ENCODE assay signal across 8 cellular contexts in the genomic region with DNA sequence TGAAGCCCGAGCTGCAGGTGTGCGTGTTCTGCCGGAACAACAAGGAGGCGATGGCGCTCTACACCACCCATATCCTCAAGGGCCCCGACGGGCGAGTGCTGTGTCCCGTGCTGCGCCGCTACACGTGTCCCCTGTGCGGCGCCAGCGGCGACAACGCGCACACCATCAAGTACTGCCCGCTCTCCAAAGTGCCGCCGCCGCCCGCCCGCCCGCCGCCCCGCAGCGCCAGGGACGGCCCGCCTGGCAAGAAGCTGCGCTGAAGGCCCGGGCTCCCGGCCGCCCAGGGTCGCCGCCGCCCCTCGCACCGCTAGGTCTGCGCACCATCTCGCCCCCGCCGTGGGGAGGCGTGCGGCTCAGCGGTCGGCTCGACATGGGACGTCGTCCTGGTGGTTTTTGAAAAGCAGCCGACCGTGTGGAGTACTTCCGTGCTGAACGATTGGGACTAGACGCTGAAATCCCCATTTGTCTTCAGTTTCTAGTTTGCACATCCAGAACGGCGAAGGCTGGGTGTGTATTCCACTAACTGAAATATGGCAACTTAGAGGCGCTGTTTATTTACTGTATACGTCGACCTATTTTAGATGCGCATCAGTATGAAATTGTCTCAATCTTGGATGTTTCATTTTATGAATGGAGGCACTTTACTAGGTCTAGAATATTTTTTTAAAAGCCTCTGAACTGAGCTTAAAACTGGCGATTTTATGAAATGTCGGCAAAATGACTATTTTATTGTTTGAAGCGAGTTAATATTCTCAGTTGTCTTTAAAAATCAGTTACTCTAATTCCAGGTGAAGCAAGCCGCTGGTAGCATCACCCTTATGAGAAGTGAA. TPM values are rescaled to one million over a fixed set of nuclear protein-coding genes. Genes with fewer than 3 reads are reported as not detected.
DNase-seq lines count a peak whose midpoint lies in the region; ATAC-seq, FAIRE-seq and TF ChIP-seq lines count a peak whose summit lies in the region.

No MANE protein-coding gene starts in this region.

- H3K36me3 ChIP-seq in naive thymus-derived CD4-positive, alpha-beta T cell (ENCODE audit: control insufficient read depth in 2 of 3, insufficient read depth in 3 of 3, low read length in 3 of 3): peaks cover 0 to 12% (median 6%) of the 10 kb centered on the region in 3 experiments
- H3K36me3 ChIP-seq in thymus (ENCODE audit: control insufficient read depth, insufficient read depth): peaks cover 6% of the 10 kb centered on the region

- peaks cover 19% of the 10 kb centered on the region for H3K36me3 Mint-ChIP-seq in endothelial cell (ENCODE audit: low read depth, unreplicated experiment)
- peaks cover 4 to 13% (median 9%) of the 10 kb centered on the region in 5 donors for H3K36me3 Mint-ChIP-seq in naive thymus-derived CD4-positive, alpha-beta T cell

- peak; percentile 40 for ATAC-seq in HG02938 (IDR thresholded peaks at IDR 0.05; ENCODE audit: unreplicated experiment)
- ATAC-seq in naive thymus-derived CD4-positive, alpha-beta T cell: peak; percentile 67

- peak; percentile 49 for DNase-seq in AG08396 (ENCODE audit: low spot score)
- peak; percentile 47 for DNase-seq in GM18507 (ENCODE audit: extremely low spot score, insufficient read length, low read depth)
- peak; percentile 54 for DNase-seq in NCI-H345 treated with DMSO at 0.1 percent for 48 hours (lab: John Stamatoyannopoulos, UW; ENCODE audit: unreplicated experiment)
- peak; percentile 31 to 40 for DNase-seq in activated CD4-positive, alpha-beta T cell treated with anti-CD3 and anti-CD28 coated beads, Interleukin-2, amount 50 U/mL, for 4 hours
- DNase-seq in endothelial cell (ENCODE audit: low spot score): peak; percentile 69
- peak; percentile 14 to 59 (median 29) for DNase-seq in naive thymus-derived CD4-positive, alpha-beta T cell

- peak; percentile 90 for FAIRE-seq in GM18507 (lab: Jason Lieb, UNC)

- H3K9me3 ChIP-seq in naive thymus-derived CD4-positive, alpha-beta T cell (ENCODE audit: control insufficient read depth in 2 of 3, low read length in 3 of 3): no peaks in the 10 kb centered on the region
- no peaks in the 10 kb centered on the region for H3K9me3 ChIP-seq in thymus (ENCODE audit: control insufficient read depth)

- H3K27me3 Mint-ChIP-seq in endothelial cell (ENCODE audit: unreplicated experiment): peaks cover 9% of the 10 kb centered on the region
- H3K27me3 Mint-ChIP-seq in naive thymus-derived CD4-positive, alpha-beta T cell: peaks cover 0 to 12% (median 0%) of the 10 kb centered on the region in 5 donors

- WGBS in thymus: 9% methylated on average over 65 of the region's 65 CpGs

- intact Hi-C loops in naive thymus-derived CD4-positive, alpha-beta T cell (cut with micrococcal nuclease): loop anchor here (1.0 to 2.0 kb wide), 5 partner anchors 50 to 696 kb away; partner anchors contain the start of genes CACUL1 (in 2 of the 2), EIF3A (in 1 of the 2), INPP5F (in 1 of the 2) and SFXN4 (in 1 of the 2)

- peak overlapping the region; percentile 5 for H3K4me3 ChIP-seq in naive thymus-derived CD4-positive, alpha-beta T cell (ENCODE audit: low read length)
- H3K4me3 ChIP-seq in thymus (ENCODE audit: low read length): peak overlapping the region; percentile 66

- peak overlapping the region; percentile 78 for H3K4me3 Mint-ChIP-seq in endothelial cell (ENCODE audit: unreplicated experiment)
- peak overlapping the region; percentile 65 to 84 (median 76) for H3K4me3 Mint-ChIP-seq in naive thymus-derived CD4-positive, alpha-beta T cell

- H3K9me3 Mint-ChIP-seq in endothelial cell (ENCODE audit: unreplicated experiment): no peaks in the 10 kb centered on the region
- no peaks in the 10 kb centered on the region for H3K9me3 Mint-ChIP-seq in naive thymus-derived CD4-positive, alpha-beta T cell

- peaks cover 3% of the 10 kb centered on the region for H3K4me1 Mint-ChIP-seq in endothelial cell (ENCODE audit: unreplicated experiment)
- H3K4me1 Mint-ChIP-seq in naive thymus-derived CD4-positive, alpha-beta T cell: peaks cover 8 to 24% (median 12%) of the 10 kb centered on the region in 7 donors

- no peak overlapping the region for H3K27ac ChIP-seq in naive thymus-derived CD4-positive, alpha-beta T cell (ENCODE audit: low read depth, low read length)
- H3K27ac ChIP-seq in thymus (ENCODE audit: low read depth): peak overlapping the region; percentile 27

- CTCF ChIA-PET in naive thymus-derived CD4-positive, alpha-beta T cell (lab: Charles Lee): no interaction called here

- no peaks in the 10 kb centered on the region for H3K4me1 ChIP-seq in naive thymus-derived CD4-positive, alpha-beta T cell (ENCODE audit: control insufficient read depth in 2 of 2, insufficient read depth in 2 of 2, low read length in 2 of 2)
- peaks cover 14% of the 10 kb centered on the region for H3K4me1 ChIP-seq in thymus (ENCODE audit: control insufficient read depth, insufficient read depth, low read length)

- POLR2A ChIA-PET in naive thymus-derived CD4-positive, alpha-beta T cell (lab: Charles Lee): interaction anchor here (0.6 to 1.6 kb wide), 3 partner anchors 23 to 476 kb away, joined by 3 to 5 read pairs (median 4); partner anchors contain the start of gene EIF3A

- no peak for TF ChIP-seq CTCF in endothelial cell (IDR thresholded peaks at IDR 0.05; ENCODE audit: unreplicated experiment)

- no peaks in the 10 kb centered on the region for H3K27me3 ChIP-seq in naive thymus-derived CD4-positive, alpha-beta T cell (ENCODE audit: control insufficient read depth in 2 of 2, insufficient read depth in 2 of 2, low read length in 2 of 2)
- no peaks in the 10 kb centered on the region for H3K27me3 ChIP-seq in thymus (ENCODE audit: control insufficient read depth, insufficient read depth)

- no peak overlapping the region for H3K27ac Mint-ChIP-seq in endothelial cell (ENCODE audit: unreplicated experiment)
- H3K27ac Mint-ChIP-seq in naive thymus-derived CD4-positive, alpha-beta T cell: peak overlapping the region in 2 of 9 donors; percentile 62 to 72

RNA-seq across cellular contexts. Expression of gene NANOS1, which starts 1.1 kb away (rescaled TPM):
- total RNA-seq in endothelial cell (ENCODE audit: unreplicated experiment): 1.2 TPM
- under 1 TPM in 4 of 5 experiments, not detected in 1; 0.10 to 0.45 (median 0.22) TPM for total RNA-seq in naive thymus-derived CD4-positive, alpha-beta T cell
- not detected for polyA plus RNA-seq in naive thymus-derived CD4-positive, alpha-beta T cell
- polyA plus RNA-seq in thymus: 3.2 TPM

RNA-seq across cellular contexts. Expression of gene EIF3A, which starts 50.0 kb away (rescaled TPM):
- total RNA-seq in endothelial cell (ENCODE audit: unreplicated experiment): 107 TPM
- total RNA-seq in naive thymus-derived CD4-positive, alpha-beta T cell: 100 to 1,000 TPM in 2 of 5 experiments, 10 to 100 TPM in 3; 87.8 to 137 (median 96.0) TPM
- 10 to 100 TPM; 40.5 to 60.8 TPM for polyA plus RNA-seq in naive thymus-derived CD4-positive, alpha-beta T cell
- polyA plus RNA-seq in thymus: 41.2 TPM
